ENCODE assay signal across 8 cellular contexts in genomic region chr7:112462236-112462635, GRCh38. TPM values are rescaled to one million over a fixed set of nuclear protein-coding genes. Genes with fewer than 3 reads are reported as not detected.
DNase-seq lines count a peak whose midpoint lies in the region; ATAC-seq and TF ChIP-seq lines count a peak whose summit lies in the region.

No MANE protein-coding gene starts in this region.

- no peaks in the 10 kb centered on the region for H3K27me3 Mint-ChIP-seq in activated T-cell treated with anti-CD3 and anti-CD28 coated beads, Interleukin-2, amount 50 U/mL, for 4 hours (ENCODE audit: low read depth)

- H3K4me1 Mint-ChIP-seq in activated T-cell treated with anti-CD3 and anti-CD28 coated beads, Interleukin-2, amount 50 U/mL, for 4 hours (ENCODE audit: low read depth): peaks cover 3% of the 10 kb centered on the region

- no peak overlapping the region for H3K4me3 Mint-ChIP-seq in activated T-cell treated with anti-CD3 and anti-CD28 coated beads, Interleukin-2, amount 50 U/mL, for 4 hours

- H3K9me3 Mint-ChIP-seq in activated T-cell treated with anti-CD3 and anti-CD28 coated beads, Interleukin-2, amount 50 U/mL, for 4 hours: no peaks in the 10 kb centered on the region

- peaks cover 39% of the 10 kb centered on the region for H3K36me3 Mint-ChIP-seq in activated T-cell treated with anti-CD3 and anti-CD28 coated beads, Interleukin-2, amount 50 U/mL, for 4 hours (ENCODE audit: insufficient read depth)

- peaks cover 54% of the 10 kb centered on the region for H3K4me1 ChIP-seq in psoas muscle

- ATAC-seq in psoas muscle (peak; percentile 82 to 91 (median 91)), HG02938 (IDR thresholded peaks at IDR 0.05; ENCODE audit: unreplicated experiment) (no peak), GM18870 (IDR thresholded peaks at IDR 0.05; ENCODE audit: unreplicated experiment) (no peak)
- ATAC-seq in activated T-cell treated with anti-CD3 and anti-CD28 coated beads, Interleukin-2, amount 50 U/mL, for 4 hours: no peak

- no peaks in the 10 kb centered on the region for H3K9me3 ChIP-seq in psoas muscle

- H3K36me3 ChIP-seq in psoas muscle (ENCODE audit: insufficient read depth in 1 of 2, low read depth in 1 of 2): peaks cover 9 to 99% of the 10 kb centered on the region in 2 donors

- no peaks in the 10 kb centered on the region for H3K27me3 ChIP-seq in psoas muscle (ENCODE audit: insufficient read depth in 3 of 3, low read length in 2 of 3)

- peak; percentile 51 for DNase-seq in GM04503 (ENCODE audit: low read depth)
- DNase-seq in NOMO-1 treated with DMSO at 0.1 percent for 48 hours (lab: John Stamatoyannopoulos, UW; ENCODE audit: unreplicated experiment): peak; percentile 83
- peak; percentile 89 for DNase-seq in fibroblast of mammary gland (ENCODE audit: low read depth)
- DNase-seq in psoas muscle: no peak
- no peak for DNase-seq in activated T-cell treated with anti-CD3 and anti-CD28 coated beads, Interleukin-2, amount 50 U/mL, for 4 hours
- no peak for DNase-seq in NCI-H524 (lab: John Stamatoyannopoulos, UW)

- no peak for TF ChIP-seq CTCF in fibroblast of mammary gland (conservative IDR thresholded peaks at IDR 0.05; ENCODE audit: control insufficient read depth, insufficient read depth, low read depth, low read length)
- no peak for TF ChIP-seq CTCF in psoas muscle (IDR thresholded peaks at IDR 0.05)

- intact Hi-C loops in psoas muscle (cut with DNase I): no loop called here

- H3K4me3 ChIP-seq in fibroblast of mammary gland (ENCODE audit: control insufficient read depth, low read depth, low read length) (no peak overlapping the region), psoas muscle (no peak overlapping the region)

- peak overlapping the region; percentile 66 for H3K27ac ChIP-seq in psoas muscle

RNA-seq across cellular contexts. Expression of gene IFRD1, which starts 12.0 kb away (rescaled TPM):
- 100 to 1,000 TPM in 1 of 4 donors, 10 to 100 TPM in 3; 43.7 to 163 (median 54.0) TPM for total RNA-seq in psoas muscle
- 100 to 1,000 TPM in 1 of 3 donors, 10 to 100 TPM in 2; 34.7 to 153 (median 84.1) TPM for polyA plus RNA-seq in psoas muscle
- 10 to 100 TPM; 83.5 to 90.2 (median 86.8) TPM for total RNA-seq in activated T-cell treated with anti-CD3 and anti-CD28 coated beads, Interleukin-2, amount 50 U/mL, for 4 hours

RNA-seq across cellular contexts. Expression of gene LSMEM1, which starts 18.6 kb away (rescaled TPM):
- total RNA-seq in psoas muscle: 1 to 10 TPM; 1.9 to 9.8 (median 8.0) TPM
- 10 to 100 TPM in 1 of 3 donors, 1 to 10 TPM in 2; 1.7 to 16.2 (median 6.4) TPM for polyA plus RNA-seq in psoas muscle
- under 1 TPM; 0.51 to 0.82 (median 0.63) TPM for total RNA-seq in activated T-cell treated with anti-CD3 and anti-CD28 coated beads, Interleukin-2, amount 50 U/mL, for 4 hours

Comparison
In these comparisons a context has a peak if more than half of its experiments do, and no peak if none do; other contexts are left out.
1. DNase-seq: peak in GM04503 (single experiment), NOMO-1 treated with DMSO at 0.1 percent for 48 hours (single experiment) and fibroblast of mammary gland (single experiment); none in psoas muscle (0 of 2), activated T-cell treated with anti-CD3 and anti-CD28 coated beads, Interleukin-2, amount 50 U/mL, for 4 hours (single experiment) and NCI-H524 (0 of 2).
2. ATAC-seq: peak in psoas muscle (4 of 4); none in HG02938 (single experiment), activated T-cell treated with anti-CD3 and anti-CD28 coated beads, Interleukin-2, amount 50 U/mL, for 4 hours (0 of 2) and GM18870 (single experiment).